In genomic region chr14:90553921-90554336, GRCh38 we compare ENCODE assay signal across 20 cellular contexts.
DNase-seq lines count a peak whose midpoint lies in the region; ATAC-seq and TF ChIP-seq lines count a peak whose summit lies in the region.
"Had no signal": no experiment of that assay in that cellular context is flagged by ENCODE, and none has a peak within 500 bp of the region (broad histone marks: within the 10 kb centered on the region; RNA-seq: fewer than 3 reads in every experiment).

No MANE protein-coding gene starts in this region.

- H3K9me3 ChIP-seq in right atrium auricular region = no peaks in the 10 kb centered on the region
- H3K9me3 ChIP-seq in muscle layer of colon (ENCODE audit: low read length) = no peaks in the 10 kb centered on the region
- no peaks in the 10 kb centered on the region for H3K9me3 ChIP-seq in tibial artery
- H3K9me3 ChIP-seq: Caco-2, SJSA1 had no signal

- H3K9me3 Mint-ChIP-seq in brain = peaks cover 0 to 12% (median 3%) of the 10 kb centered on the region in 5 experiments
- no peaks in the 10 kb centered on the region for H3K9me3 Mint-ChIP-seq in activated T-helper 2 cell treated with anti-CD3 and anti-CD28 coated beads, Interferon-gamma antibody, Interleukin-2, Interleukin-4, amounts not matched to agents 10 μg/mL and 5 μg/mL and 100 μg/mL, durations not matched to agents 14 hours and 24 hours and 36 hours
- H3K9me3 Mint-ChIP-seq: stimulated activated naive CD8-positive, alpha-beta T cell treated with anti-CD3 and anti-CD28 coated beads, Interleukin-15, amount 100 ng/mL, for 72 hours had no signal

- H3K36me3 Mint-ChIP-seq in brain = peaks cover 12% of the 10 kb centered on the region
- no peaks in the 10 kb centered on the region for H3K36me3 Mint-ChIP-seq in activated T-helper 2 cell treated with anti-CD3 and anti-CD28 coated beads, Interferon-gamma antibody, Interleukin-2, Interleukin-4, amounts not matched to agents 10 μg/mL and 5 μg/mL and 100 μg/mL, durations not matched to agents 14 hours and 24 hours and 36 hours (ENCODE audit: low read depth)

- H3K4me1 Mint-ChIP-seq in brain = peaks cover 74% of the 10 kb centered on the region
- no peaks in the 10 kb centered on the region for H3K4me1 Mint-ChIP-seq in activated T-helper 2 cell treated with anti-CD3 and anti-CD28 coated beads, Interferon-gamma antibody, Interleukin-2, Interleukin-4, amounts not matched to agents 10 μg/mL and 5 μg/mL and 100 μg/mL, durations not matched to agents 14 hours and 24 hours and 36 hours (ENCODE audit: low read depth)
- H3K4me1 Mint-ChIP-seq: stimulated activated naive CD8-positive, alpha-beta T cell treated with anti-CD3 and anti-CD28 coated beads, Interleukin-15, amount 100 ng/mL, for 72 hours had no signal

- H3K4me1 ChIP-seq in right atrium auricular region = peaks cover 0 to 39% of the 10 kb centered on the region in 2 donors
- H3K4me1 ChIP-seq in muscle layer of colon (ENCODE audit: insufficient read depth, low read length) = peaks cover 73% of the 10 kb centered on the region
- H3K4me1 ChIP-seq in tibial artery = peaks cover 0 to 50% (median 41%) of the 10 kb centered on the region in 4 donors
- H3K4me1 ChIP-seq: SJSA1 had no signal

- H3K4me3 ChIP-seq in right atrium auricular region = no peak overlapping the region
- no peak overlapping the region for H3K4me3 ChIP-seq in muscle layer of colon (ENCODE audit: low read depth in 1 of 2, low read length in 2 of 2)
- peak overlapping the region; percentile 35 to 41 for H3K4me3 ChIP-seq in tibial artery
- H3K4me3 ChIP-seq: SJSA1 had no signal

- H3K27ac Mint-ChIP-seq in brain = peak overlapping the region; percentile 79 to 95 (median 91)
- H3K27ac Mint-ChIP-seq in activated T-helper 2 cell treated with anti-CD3 and anti-CD28 coated beads, Interferon-gamma antibody, Interleukin-2, Interleukin-4, amounts not matched to agents 10 μg/mL and 5 μg/mL and 100 μg/mL, durations not matched to agents 14 hours and 24 hours and 36 hours = no peak overlapping the region
- H3K27ac Mint-ChIP-seq: stimulated activated naive CD8-positive, alpha-beta T cell treated with anti-CD3 and anti-CD28 coated beads, Interleukin-15, amount 100 ng/mL, for 72 hours had no signal

- no peak for ATAC-seq in left cardiac atrium
- ATAC-seq: PC-3; stimulated activated naive CD8-positive, alpha-beta T cell treated with anti-CD3 and anti-CD28 coated beads, Interleukin-15, amount 100 ng/mL, for 72 hours had no signal

- TF ChIP-seq CTCF in right atrium auricular region (IDR thresholded peaks at IDR 0.05) (no peak), brain (conservative IDR thresholded peaks at IDR 0.05) (no peak), tibial artery (IDR thresholded peaks at IDR 0.05) (no peak)

- H3K36me3 ChIP-seq in right atrium auricular region (peaks cover 4% of the 10 kb centered on the region), muscle layer of colon (ENCODE audit: insufficient read depth, low read length) (no peaks in the 10 kb centered on the region), tibial artery (no peaks in the 10 kb centered on the region)
- H3K36me3 ChIP-seq: SJSA1 had no signal

- DNase-seq in right atrium auricular region (ENCODE audit: low spot score) (no peak), left cardiac atrium (no peak), tibial artery (no peak), NCI-H1930 (lab: John Stamatoyannopoulos, UW) (no peak), activated gamma-delta T cell treated with Interleukin-2 at 50 U/mL for 16 hours (no peak)
- DNase-seq in activated T-helper 2 cell treated with anti-CD3 and anti-CD28 coated beads, Interferon-gamma antibody, Interleukin-2, Interleukin-4, amounts not matched to agents 10 μg/mL and 5 μg/mL and 100 μg/mL, durations not matched to agents 14 hours and 24 hours and 36 hours (ENCODE audit: low spot score) = no peak
- DNase-seq: activated naive CD4-positive, alpha-beta T cell; Caco-2; erythroblast; glutamatergic neuron; H9; KBM-7; NCI-H510A; nephron progenitor cell; PC-3; retina; stimulated activated naive CD8-positive, alpha-beta T cell treated with anti-CD3 and anti-CD28 coated beads, Interleukin-15, amount 100 ng/mL, for 72 hours had no signal

- H3K27me3 ChIP-seq in right atrium auricular region = no peaks in the 10 kb centered on the region
- H3K27me3 ChIP-seq in muscle layer of colon (ENCODE audit: control insufficient read depth in 1 of 2, insufficient read depth in 2 of 2, low read length in 2 of 2) = no peaks in the 10 kb centered on the region
- no peaks in the 10 kb centered on the region for H3K27me3 ChIP-seq in tibial artery
- H3K27me3 ChIP-seq: SJSA1 had no signal

- H3K9ac ChIP-seq in muscle layer of colon (ENCODE audit: low read length) = peak overlapping the region; percentile 36

- intact Hi-C loops in left cardiac atrium (cut with DNase I) = no loop called here
- intact Hi-C loops in tibial artery (cut with DNase I; ENCODE audit: low total_unique reads) = no loop called here
- intact Hi-C loops in activated T-helper 2 cell treated with anti-CD3 and anti-CD28 coated beads, Interferon-gamma antibody, Interleukin-2, Interleukin-4, amounts not matched to agents 10 μg/mL and 5 μg/mL and 100 μg/mL, durations not matched to agents 14 hours and 24 hours and 36 hours (cut with micrococcal nuclease) = no loop called here

- no peak overlapping the region for H3K4me3 Mint-ChIP-seq in brain
- H3K4me3 Mint-ChIP-seq in activated T-helper 2 cell treated with anti-CD3 and anti-CD28 coated beads, Interferon-gamma antibody, Interleukin-2, Interleukin-4, amounts not matched to agents 10 μg/mL and 5 μg/mL and 100 μg/mL, durations not matched to agents 14 hours and 24 hours and 36 hours (ENCODE audit: low read depth) = no peak overlapping the region
- H3K4me3 Mint-ChIP-seq: H9; nephron progenitor cell; stimulated activated naive CD8-positive, alpha-beta T cell treated with anti-CD3 and anti-CD28 coated beads, Interleukin-15, amount 100 ng/mL, for 72 hours had no signal

- peaks cover 6% of the 10 kb centered on the region for H3K27me3 Mint-ChIP-seq in brain
- H3K27me3 Mint-ChIP-seq in activated T-helper 2 cell treated with anti-CD3 and anti-CD28 coated beads, Interferon-gamma antibody, Interleukin-2, Interleukin-4, amounts not matched to agents 10 μg/mL and 5 μg/mL and 100 μg/mL, durations not matched to agents 14 hours and 24 hours and 36 hours (ENCODE audit: low read depth) = no peaks in the 10 kb centered on the region
- H3K27me3 Mint-ChIP-seq: stimulated activated naive CD8-positive, alpha-beta T cell treated with anti-CD3 and anti-CD28 coated beads, Interleukin-15, amount 100 ng/mL, for 72 hours had no signal

- peak overlapping the region; percentile 77 to 81 for H3K27ac ChIP-seq in right atrium auricular region
- H3K27ac ChIP-seq in muscle layer of colon (ENCODE audit: low read depth, low read length) = peak overlapping the region; percentile 83
- H3K27ac ChIP-seq in tibial artery = peak overlapping the region; percentile 61 to 80
- H3K27ac ChIP-seq: SJSA1 had no signal

Comparison
In these comparisons a context has a peak if more than half of its experiments do, and no peak if none do; other contexts are left out.
1. H3K4me3 ChIP-seq: peak in tibial artery (2 of 2); none in right atrium auricular region (0 of 2) and muscle layer of colon (0 of 2).
2. Peak in every context shown above with its lines, with median percentiles within 50 percentile points of each other: H3K27ac ChIP-seq.